Comparison of ENCODE assay signal across 17 cellular contexts in genomic region chr4:159269956-159270355, GRCh38.
A peak's percentile ranks its signal among the peaks of the same experiment; 100 is the strongest.
DNase-seq lines count a peak whose midpoint lies in the region; ATAC-seq and TF ChIP-seq lines count a peak whose summit lies in the region.
"Had no signal": no experiment of that assay in that cellular context is flagged by ENCODE, and none has a peak within 500 bp of the region (broad histone marks: within the 10 kb centered on the region; RNA-seq: fewer than 3 reads in every experiment).

No MANE protein-coding gene starts in this region.

- intact Hi-C loops in tibial artery (cut with DNase I; ENCODE audit: low total_unique reads), result no loop called here
- intact Hi-C loops in sciatic nerve (cut with DNase I), result no loop called here

- H3K9me3 ChIP-seq in tibial artery, result no peaks in the 10 kb centered on the region
- H3K9me3 ChIP-seq: Caco-2, SJCRH30 had no signal

- H3K27ac ChIP-seq in tibial artery, result peak overlapping the region; percentile 30 to 49
- H3K27ac ChIP-seq: RWPE1, SJCRH30 had no signal

- H3K36me3 Mint-ChIP-seq in chondrocyte (ENCODE audit: low read depth), result peaks cover 2% of the 10 kb centered on the region
- H3K36me3 Mint-ChIP-seq: CD4-positive, CD25-positive, alpha-beta regulatory T cell had no signal

- H3K4me3 Mint-ChIP-seq in chondrocyte (ENCODE audit: unreplicated experiment), result no peak overlapping the region
- H3K4me3 Mint-ChIP-seq: CD4-positive, CD25-positive, alpha-beta regulatory T cell had no signal

- no peak for TF ChIP-seq CTCF in LNCaP clone FGC (IDR thresholded peaks at IDR 0.05; ENCODE audit: control insufficient read depth, extremely low read depth, insufficient read depth)
- no peak for TF ChIP-seq CTCF in chondrocyte (IDR thresholded peaks at IDR 0.05)
- no peak for TF ChIP-seq CTCF in tibial artery (IDR thresholded peaks at IDR 0.05)

- no peaks in the 10 kb centered on the region for H3K36me3 ChIP-seq in tibial artery
- H3K36me3 ChIP-seq: SJCRH30 had no signal

- DNase-seq in LNCaP clone FGC (ENCODE audit: low read depth) (peak; percentile 79), chondrocyte (ENCODE audit: low spot score) (no peak), pons (ENCODE audit: low spot score) (peak; percentile 81), tibial artery (no peak), midbrain (lab: John Stamatoyannopoulos, UW) (no peak), sciatic nerve (ENCODE audit: low spot score) (no peak), NCI-H510A treated with DMSO at 0.1 percent for 48 hours (lab: John Stamatoyannopoulos, UW) (no peak)
- DNase-seq: ACHN; AML-193; Caco-2; CD4-positive, CD25-positive, alpha-beta regulatory T cell; H7; NCI-H2029; NCI-H2171; NCI-H446; SJCRH30 had no signal

- peaks cover 49% of the 10 kb centered on the region for H3K4me1 Mint-ChIP-seq in chondrocyte (ENCODE audit: low read depth)

- peaks cover 0 to 67% (median 21%) of the 10 kb centered on the region in 4 donors for H3K4me1 ChIP-seq in tibial artery

- H3K9me3 Mint-ChIP-seq in chondrocyte (ENCODE audit: low read depth), result no peaks in the 10 kb centered on the region

- ATAC-seq in sciatic nerve, result no peak

- H3K27me3 ChIP-seq in tibial artery, result no peaks in the 10 kb centered on the region
- H3K27me3 ChIP-seq: SJCRH30 had no signal

- no peaks in the 10 kb centered on the region for H3K27me3 Mint-ChIP-seq in chondrocyte (ENCODE audit: low read depth)
- H3K27me3 Mint-ChIP-seq: CD4-positive, CD25-positive, alpha-beta regulatory T cell had no signal

- peak overlapping the region; percentile 18 for H3K27ac Mint-ChIP-seq in chondrocyte (ENCODE audit: unreplicated experiment)
- H3K27ac Mint-ChIP-seq: CD4-positive, CD25-positive, alpha-beta regulatory T cell had no signal

- H3K4me3 ChIP-seq in LNCaP clone FGC (ENCODE audit: low read depth, low read length) (no peak overlapping the region), tibial artery (no peak overlapping the region)
- H3K4me3 ChIP-seq: SJCRH30 had no signal

Comparison
In these comparisons a context has a peak if more than half of its experiments do, and no peak if none do; other contexts are left out.
1. DNase-seq: peak in LNCaP clone FGC (single experiment) and pons (single experiment); none in chondrocyte (single experiment), tibial artery (0 of 2), midbrain (single experiment), sciatic nerve (single experiment) and NCI-H510A treated with DMSO at 0.1 percent for 48 hours (single experiment).